22 cellular contexts compared by ENCODE assay signal in genomic region chr10:19120381-19120908, GRCh38.
DNase-seq lines count a peak whose midpoint lies in the region; ATAC-seq, FAIRE-seq and TF ChIP-seq lines count a peak whose summit lies in the region.
"Had no signal": no experiment of that assay in that cellular context is flagged by ENCODE, and none has a peak within 500 bp of the region (broad histone marks: within the 10 kb centered on the region; RNA-seq: fewer than 3 reads in every experiment).

No MANE protein-coding gene starts in this region.

- in situ Hi-C loops in HepG2 (cut with HindIII; ENCODE audit: extremely low pct_ligation_motif_present, low pct_unique_long_range_greater_than_20kb), result no loop called here
- in situ Hi-C loops in K562 (cut with MboI), result no loop called here

- H4K8ac ChIP-seq in H9 (replicated peaks; ENCODE audit: insufficient read length, low read depth, low read length), result no peak overlapping the region

- no peak overlapping the region for H2BK5ac ChIP-seq in H9 (ENCODE audit: insufficient read length, low read length)

- no peaks in the 10 kb centered on the region for H3K79me1 ChIP-seq in H9 (ENCODE audit: insufficient read depth, low read depth, low read length, poor library complexity, severe bottlenecking)

- H3K27me3 ChIP-seq in HepG2 (ENCODE audit: control insufficient read depth in 1 of 2, insufficient read depth in 2 of 2, low read length in 2 of 2) (no peaks in the 10 kb centered on the region), right lobe of liver (no peaks in the 10 kb centered on the region), K562 (ENCODE audit: control insufficient read depth in 2 of 2, insufficient read depth in 2 of 2, low read length in 2 of 2) (no peaks in the 10 kb centered on the region), Caco-2 (replicated peaks; ENCODE audit: control insufficient read depth, insufficient read depth, low read length) (no peaks in the 10 kb centered on the region), H9 (ENCODE audit: insufficient read depth, low read length) (no peaks in the 10 kb centered on the region)
- H3K27me3 ChIP-seq: BE2C, BLaER1 had no signal

- no peak overlapping the region for H2BK12ac ChIP-seq in H9 (ENCODE audit: insufficient read length, low read depth, low read length)

- ATAC-seq in HepG2 (no peak), right lobe of liver (no peak), K562 (no peak)

- H3K4me2 ChIP-seq in HepG2 (ENCODE audit: low read depth, low read length), result no peak overlapping the region
- no peak overlapping the region for H3K4me2 ChIP-seq in K562 (ENCODE audit: insufficient read depth, low read length)
- H3K4me2 ChIP-seq in H9 (ENCODE audit: insufficient read depth, insufficient read length, low read length), result no peak overlapping the region
- H3K4me2 ChIP-seq: BLaER1 had no signal

- H3K27me3 Mint-ChIP-seq in Caco-2 (ENCODE audit: insufficient read depth, unreplicated experiment) (no peaks in the 10 kb centered on the region), H9 (ENCODE audit: low read depth) (no peaks in the 10 kb centered on the region)
- H3K27me3 Mint-ChIP-seq: CD4-positive, alpha-beta memory T cell; CD4-positive, CD25-positive, alpha-beta regulatory T cell; CD8-positive, alpha-beta memory T cell had no signal

- H3K9me1 ChIP-seq in K562 (ENCODE audit: control insufficient read depth, insufficient read depth, low read length), result no peaks in the 10 kb centered on the region

- H3K4me1 Mint-ChIP-seq in Caco-2 (ENCODE audit: low read depth, unreplicated experiment) (no peaks in the 10 kb centered on the region), H9 (peaks cover 25 to 27% of the 10 kb centered on the region in 2 experiments)
- H3K4me1 Mint-ChIP-seq: CD14-positive monocyte; CD4-positive, alpha-beta memory T cell; CD4-positive, CD25-positive, alpha-beta regulatory T cell; CD8-positive, alpha-beta memory T cell had no signal

- POLR2A ChIA-PET in HepG2 (lab: Yijun Ruan, JAX), result no interaction called here
- POLR2A ChIA-PET in K562 (lab: Yijun Ruan, JAX), result no interaction called here
- POLR2A ChIA-PET in Caco-2 (lab: Charles Lee), result no interaction called here

- no peak overlapping the region for H3K18ac ChIP-seq in H9 (ENCODE audit: insufficient read length, low read depth, low read length)

- H4K20me1 ChIP-seq in HepG2 (ENCODE audit: insufficient read depth, low read length), result no peaks in the 10 kb centered on the region
- H4K20me1 ChIP-seq in K562 (replicated peaks; ENCODE audit: control insufficient read depth, insufficient read depth, low read length), result no peaks in the 10 kb centered on the region
- no peaks in the 10 kb centered on the region for H4K20me1 ChIP-seq in H9 (ENCODE audit: control insufficient read depth, insufficient read depth, insufficient read length)
- H4K20me1 ChIP-seq: BLaER1 had no signal

- H3K36me3 Mint-ChIP-seq in Caco-2 (ENCODE audit: insufficient read depth, unreplicated experiment) (no peaks in the 10 kb centered on the region), H9 (ENCODE audit: insufficient read depth in 1 of 3, low read depth in 3 of 3) (peaks cover 0 to 10% (median 5%) of the 10 kb centered on the region in 3 experiments; a peak in 6 of 7 replicates)
- H3K36me3 Mint-ChIP-seq: CD14-positive monocyte; CD4-positive, alpha-beta memory T cell; CD4-positive, CD25-positive, alpha-beta regulatory T cell had no signal

- H3K4ac ChIP-seq in H9 (ENCODE audit: low read depth, low read length), result no peak overlapping the region

- no peak for TF ChIP-seq RAD21 in HepG2 (CRISPR knock-in tag; IDR thresholded peaks at IDR 0.05)
- no peak for TF ChIP-seq RAD21 in K562 (CRISPR knock-in tag; conservative IDR thresholded peaks at IDR 0.05 in 1 of 2, IDR thresholded peaks at IDR 0.05 in 1 of 2)

- no peak overlapping the region for H2AK5ac ChIP-seq in H9 (ENCODE audit: insufficient read length, low read length)

- H3K4me1 ChIP-seq in HepG2 (ENCODE audit: insufficient read depth, low read length) (no peaks in the 10 kb centered on the region), right lobe of liver (no peaks in the 10 kb centered on the region), K562 (replicated peaks in 1 of 2; ENCODE audit: control insufficient read depth in 2 of 2, insufficient read depth in 2 of 2, low read length in 2 of 2) (no peaks in the 10 kb centered on the region), Caco-2 (no peaks in the 10 kb centered on the region), H9 (ENCODE audit: insufficient read depth, low read length) (peaks cover 16% of the 10 kb centered on the region; the same call in 1 of the 2 replicates)
- H3K4me1 ChIP-seq: BE2C, BLaER1 had no signal

- H3T11ph ChIP-seq in H9 (ENCODE audit: low read length), result no peak overlapping the region

- H3K23ac ChIP-seq in H9 (ENCODE audit: insufficient read length, low read depth, low read length), result no peak overlapping the region

- H3K14ac ChIP-seq in H9 (ENCODE audit: insufficient read depth, low read length), result no peak overlapping the region

- H2BK20ac ChIP-seq in H9 (ENCODE audit: low read depth, low read length, poor library complexity, severe bottlenecking), result no peak overlapping the region

- H3K9ac ChIP-seq in HepG2 (ENCODE audit: insufficient read depth, low read depth, low read length) (no peak overlapping the region), K562 (ENCODE audit: insufficient read depth in 1 of 2, low read depth in 2 of 2, low read length in 2 of 2) (no peak overlapping the region), H9 (ENCODE audit: extremely low read depth, insufficient read length, low read length) (no peak overlapping the region)
- H3K9ac ChIP-seq: BLaER1 had no signal

- CTCF ChIA-PET in HepG2 (lab: Yijun Ruan, JAX; ENCODE audit: low intra/inter-chr PET ratio, low total read pairs), result no interaction called here
- CTCF ChIA-PET in K562 (lab: Yijun Ruan, JAX; ENCODE audit: low intra/inter-chr PET ratio), result no interaction called here
- CTCF ChIA-PET in Caco-2 (lab: Charles Lee), result no interaction called here

- no peak overlapping the region for H4K5ac ChIP-seq in H9 (ENCODE audit: insufficient read length, low read depth, low read length)

- no peak overlapping the region for H3K4me3 Mint-ChIP-seq in Caco-2 (ENCODE audit: unreplicated experiment)
- no peak overlapping the region for H3K4me3 Mint-ChIP-seq in H9
- H3K4me3 Mint-ChIP-seq: CD14-positive monocyte; CD4-positive, alpha-beta memory T cell; CD4-positive, CD25-positive, alpha-beta regulatory T cell; CD8-positive, alpha-beta memory T cell had no signal

- TF ChIP-seq POLR2A in HepG2 (IDR thresholded peaks at IDR 0.05; ENCODE audit: insufficient read depth in 1 of 2, low read depth in 2 of 2, low read length in 2 of 2) (no peak), right lobe of liver (IDR thresholded peaks at IDR 0.05) (no peak), K562 (conservative IDR thresholded peaks at IDR 0.05) (no peak)

- H3K23me2 ChIP-seq in H9 (ENCODE audit: insufficient read length, low read depth, low read length, poor library complexity, severe bottlenecking), result no peaks in the 10 kb centered on the region

- no peak for TF ChIP-seq CTCF in HepG2 (CRISPR knock-in tag; IDR thresholded peaks at IDR 0.05)
- TF ChIP-seq CTCF in right lobe of liver (IDR thresholded peaks at IDR 0.05), result no peak
- no peak for TF ChIP-seq CTCF in K562 (IDR thresholded peaks at IDR 0.05 in 2 of 3, conservative IDR thresholded peaks at IDR 0.05 in 1 of 3; ENCODE audit: insufficient read depth in 2 of 3, low read depth in 1 of 3, low read length in 3 of 3)
- TF ChIP-seq CTCF in Caco-2 (IDR thresholded peaks at IDR 0.05; ENCODE audit: insufficient read depth in 1 of 2, low read depth in 1 of 2, low read length in 1 of 2, severe bottlenecking in 1 of 2, unreplicated experiment in 1 of 2), result no peak
- no peak for TF ChIP-seq CTCF in H9 (conservative IDR thresholded peaks at IDR 0.05)

- intact Hi-C loops in HepG2 (cut with micrococcal nuclease; ENCODE audit: unreplicated experiment) (no loop called here), right lobe of liver (cut with DNase I) (no loop called here), K562 (cut with micrococcal nuclease) (no loop called here), Caco-2 (cut with micrococcal nuclease; ENCODE audit: unreplicated experiment) (no loop called here)

- H3K56ac ChIP-seq in H9 (ENCODE audit: insufficient read length, low read depth, low read length), result no peak overlapping the region

- H3K4me3 ChIP-seq in HepG2 (replicated peaks in 1 of 3; ENCODE audit: insufficient read depth in 1 of 3, low read depth in 2 of 3, low read length in 3 of 3) (no peak overlapping the region), right lobe of liver (no peak overlapping the region), K562 (no peak overlapping the region), Caco-2 (ENCODE audit: low read depth, low read length) (no peak overlapping the region)
- H3K4me3 ChIP-seq: BLaER1 had no signal

- no peaks in the 10 kb centered on the region for H3K79me2 ChIP-seq in HepG2 (ENCODE audit: insufficient read depth, low read length)
- H3K79me2 ChIP-seq in K562 (ENCODE audit: control insufficient read depth, insufficient read depth, low read length), result no peaks in the 10 kb centered on the region
- no peaks in the 10 kb centered on the region for H3K79me2 ChIP-seq in H9 (ENCODE audit: insufficient read depth, low read length)

- no peak for FAIRE-seq in HepG2 (lab: Jason Lieb, UNC)
- no peak for FAIRE-seq in K562 (lab: Jason Lieb, UNC)
- FAIRE-seq: D721Med, G401.6, GM12891, GM19239 had no signal

- BruUV-seq in HepG2 (replicated peaks; lab: Mats Ljungman, UMichigan) (no TSS peak), K562 (replicated peaks; lab: Mats Ljungman, UMichigan) (no TSS peak), Caco-2 (replicated peaks; lab: Mats Ljungman, UMichigan) (no TSS peak)

- no peak overlapping the region for H4K91ac ChIP-seq in H9 (ENCODE audit: insufficient read length, low read depth, low read length)

- peaks cover 25% of the 10 kb centered on the region for H3K9me3 Mint-ChIP-seq in Caco-2 (ENCODE audit: unreplicated experiment)
- peaks cover 6 to 15% of the 10 kb centered on the region in 2 experiments for H3K9me3 Mint-ChIP-seq in H9

- H2BK15ac ChIP-seq in H9 (ENCODE audit: low read depth, low read length), result no peak overlapping the region

- DNase-seq in HepG2 (ENCODE audit: low spot score) (no peak), right lobe of liver (no peak), K562 (ENCODE audit: extremely low read depth in 1 of 4, low spot score in 3 of 4) (no peak), Caco-2 (no peak), H9 (no peak)
- DNase-seq: ACHN; BE2C; C1 segment of cervical spinal cord; Calu3; CD4-positive, alpha-beta memory T cell; CD4-positive, CD25-positive, alpha-beta regulatory T cell; CD8-positive, alpha-beta memory T cell; COR-L47; DMS79 treated with DMSO at 0.1 percent for 48 hours; GF-D8 had no signal

- WGBS in HepG2 (ENCODE audit: low lambda C conversion rate), result 9% methylated on average over 5 of the region's 5 CpGs
- WGBS in right lobe of liver (ENCODE audit: insufficient coverage, low coverage, low lambda C conversion rate, missing lambda C conversion rate), result 55% methylated on average over 5 of the region's 5 CpGs
- 0% methylated on average over 5 of the region's 5 CpGs for WGBS in K562 (ENCODE audit: insufficient coverage, low coverage, missing lambda C conversion rate)
- WGBS in H9 (ENCODE audit: extremely low coverage, insufficient read length, low lambda C conversion rate), result no CpG with 5 or more reads among the region's 5 CpGs

- H2BK120ac ChIP-seq in H9 (ENCODE audit: low read depth, low read length, poor library complexity, severe bottlenecking), result no peak overlapping the region

- H3K9me3 ChIP-seq in HepG2 (ENCODE audit: low read length), result no peaks in the 10 kb centered on the region
- H3K9me3 ChIP-seq in right lobe of liver, result no peaks in the 10 kb centered on the region
- no peaks in the 10 kb centered on the region for H3K9me3 ChIP-seq in K562 (replicated peaks; ENCODE audit: control insufficient read depth, insufficient read depth, low read depth, low read length)
- H3K9me3 ChIP-seq in Caco-2, result no peaks in the 10 kb centered on the region
- H3K9me3 ChIP-seq in H9 (ENCODE audit: control insufficient read depth, low read depth, low read length), result no peaks in the 10 kb centered on the region
- H3K9me3 ChIP-seq: BE2C, BLaER1 had no signal

- H2AFZ ChIP-seq in HepG2 (ENCODE audit: low read length), result no peak overlapping the region
- H2AFZ ChIP-seq in K562 (ENCODE audit: low read depth, low read length), result no peak overlapping the region
- no peak overlapping the region for H2AFZ ChIP-seq in H9 (ENCODE audit: low read length)

- no peak overlapping the region for H3K27ac ChIP-seq in HepG2 (ENCODE audit: extremely low read length, insufficient read depth, low read length)
- H3K27ac ChIP-seq in right lobe of liver, result no peak overlapping the region
- no peak overlapping the region for H3K27ac ChIP-seq in K562 (ENCODE audit: extremely low read depth, low read depth, low read length)
- no peak overlapping the region for H3K27ac ChIP-seq in H9 (ENCODE audit: insufficient read length, low read depth, low read length)
- H3K27ac ChIP-seq: 22Rv1, BLaER1 had no signal

- H3K27ac Mint-ChIP-seq in Caco-2 (ENCODE audit: unreplicated experiment) (no peak overlapping the region), H9 (no peak overlapping the region)
- H3K27ac Mint-ChIP-seq: CD14-positive monocyte; CD4-positive, CD25-positive, alpha-beta regulatory T cell; CD8-positive, alpha-beta memory T cell had no signal

- no peak for TF ChIP-seq EP300 in HepG2 (IDR thresholded peaks at IDR 0.05; ENCODE audit: low read depth in 2 of 2, low read length in 2 of 2)
- no peak for TF ChIP-seq EP300 in HepG2 (CRISPR knock-in tag; IDR thresholded peaks at IDR 0.05; ENCODE audit: borderline replicate concordance)
- no peak for TF ChIP-seq EP300 in K562 (IDR thresholded peaks at IDR 0.05; ENCODE audit: low read length)

- H3K36me3 ChIP-seq in HepG2 (replicated peaks in 1 of 2; ENCODE audit: control insufficient read depth in 1 of 2, insufficient read depth in 2 of 2, low read length in 2 of 2), result no peaks in the 10 kb centered on the region
- H3K36me3 ChIP-seq in right lobe of liver, result no peaks in the 10 kb centered on the region
- no peaks in the 10 kb centered on the region for H3K36me3 ChIP-seq in K562 (ENCODE audit: control insufficient read depth, insufficient read depth, low read length)
- no peaks in the 10 kb centered on the region for H3K36me3 ChIP-seq in Caco-2 (ENCODE audit: control insufficient read depth, insufficient read depth, low read length)
- H3K36me3 ChIP-seq: BE2C, BLaER1 had no signal

Comparison
In these comparisons a context has a peak if more than half of its experiments do, and no peak if none do; other contexts are left out.
1. Of the 241 proteins assayed by ChIP-seq in both HepG2 and K562: peak only in HepG2: none; only in K562: none; in both: CEBPB; in neither: 239; mixed calls (peak in some experiments, not most) for 1.